Comparison of ENCODE assay signal across 16 cellular contexts in the genomic region with DNA sequence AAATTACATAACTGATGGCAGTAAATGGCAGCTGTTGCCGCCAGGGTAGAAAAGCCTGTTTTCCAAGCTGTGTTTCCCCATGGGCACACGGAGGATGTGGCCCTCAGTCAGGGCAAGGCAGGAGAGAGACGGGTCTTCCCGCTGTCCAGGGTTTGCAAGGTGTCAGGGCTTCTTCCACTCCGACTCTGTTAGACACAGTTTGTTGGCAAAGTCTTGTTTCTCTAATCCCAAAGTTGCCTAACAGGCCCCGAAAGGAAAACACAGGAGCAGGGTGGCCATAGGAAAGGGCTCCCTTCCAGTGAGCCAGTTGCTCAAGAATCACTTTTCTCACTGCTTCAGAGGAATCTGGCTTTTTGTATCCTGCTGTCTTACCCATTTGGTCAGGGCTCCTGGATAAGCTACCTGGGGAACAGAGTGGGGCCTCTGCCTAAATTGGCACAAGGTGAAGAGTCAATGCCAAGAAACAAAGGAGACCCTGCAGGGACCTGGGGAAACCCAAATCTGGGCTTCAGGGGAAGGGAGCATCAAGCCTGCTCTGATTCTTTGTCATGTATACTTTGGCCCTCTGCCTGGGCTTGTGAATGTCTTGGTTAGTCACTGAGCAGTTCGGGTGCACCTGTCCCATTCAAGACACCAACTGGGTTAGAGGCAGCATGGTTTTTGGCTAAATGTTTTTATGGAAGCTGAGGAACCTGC. TPM values are rescaled to one million over a fixed set of nuclear protein-coding genes. Genes with fewer than 3 reads are reported as not detected.
DNase-seq lines count a peak whose midpoint lies in the region; ATAC-seq and TF ChIP-seq lines count a peak whose summit lies in the region.
"Had no signal": no experiment of that assay in that cellular context is flagged by ENCODE, and none has a peak within 500 bp of the region (broad histone marks: within the 10 kb centered on the region; RNA-seq: fewer than 3 reads in every experiment).

No MANE protein-coding gene starts in this region.

- no peaks in the 10 kb centered on the region for H3K27me3 Mint-ChIP-seq in endodermal cell (ENCODE audit: insufficient read depth)

- 87 to 89% methylated on average over 7 of the region's 7 CpGs for WGBS in endodermal cell (ENCODE audit: insufficient coverage in 1 of 2, insufficient read length in 1 of 2), 2 experiments

- H3K27me3 ChIP-seq in MG63 (peaks cover 14% of the 10 kb centered on the region), endodermal cell (ENCODE audit: control insufficient read depth, insufficient read depth, low read length, poor library complexity, severe bottlenecking) (no peaks in the 10 kb centered on the region)

- H3K9me3 ChIP-seq in MG63 (no peaks in the 10 kb centered on the region), endodermal cell (ENCODE audit: control insufficient read depth, low read length) (no peaks in the 10 kb centered on the region), mucosa of descending colon (no peaks in the 10 kb centered on the region)
- H3K9me3 ChIP-seq: tibial artery had no signal

- H3K36me3 Mint-ChIP-seq in endodermal cell (ENCODE audit: low read depth): no peaks in the 10 kb centered on the region
- H3K36me3 Mint-ChIP-seq: activated naive CD8-positive, alpha-beta T cell treated with anti-CD3 and anti-CD28 coated beads for 36 hours had no signal

- H3K4me1 Mint-ChIP-seq in endodermal cell: peaks cover 45% of the 10 kb centered on the region

- H3K9ac ChIP-seq in endodermal cell (ENCODE audit: extremely low read depth, low read length, poor library complexity, severe bottlenecking): no peak overlapping the region
- H3K9ac ChIP-seq: parathyroid adenoma had no signal

- ATAC-seq in mucosa of descending colon (peak; percentile 53), HG02870 (IDR thresholded peaks at IDR 0.05; ENCODE audit: unreplicated experiment) (no peak), HG03378 (IDR thresholded peaks at IDR 0.05; ENCODE audit: unreplicated experiment) (no peak)
- ATAC-seq: GM12878 had no signal

- DNase-seq in EH (ENCODE audit: low read depth) (peak; percentile 41), MG63 (peak; percentile 45), endodermal cell (peak; percentile 58), mucosa of descending colon (peak in 1 of 3 donors; percentile 52), AG08395 (ENCODE audit: low spot score) (no peak), HuH-7.5 (ENCODE audit: low spot score) (no peak)
- DNase-seq: activated CD8-positive, alpha-beta memory T cell treated with anti-CD3 and anti-CD28 coated beads, Interleukin-2, amount 50 U/mL, for 48 hours; activated naive CD8-positive, alpha-beta T cell treated with anti-CD3 and anti-CD28 coated beads for 36 hours; erythroblast; OCI-M1; stimulated activated CD4-positive, alpha-beta T cell treated with anti-CD3 and anti-CD28 coated beads, Interleukin-15, amount 100 ng/mL, for 24 hours; tibial artery had no signal

- intact Hi-C loops in mucosa of descending colon (cut with DNase I, micrococcal nuclease): no loop called here

- H3K4me3 ChIP-seq in MG63 (no peak overlapping the region), endodermal cell (ENCODE audit: low read length) (no peak overlapping the region), mucosa of descending colon (no peak overlapping the region)
- H3K4me3 ChIP-seq: GM12878, tibial artery had no signal

- no peaks in the 10 kb centered on the region for H3K9me3 Mint-ChIP-seq in endodermal cell
- H3K9me3 Mint-ChIP-seq: activated naive CD8-positive, alpha-beta T cell treated with anti-CD3 and anti-CD28 coated beads for 36 hours had no signal

- H3K27ac ChIP-seq in endodermal cell (ENCODE audit: low read depth, low read length): no peak overlapping the region
- H3K27ac ChIP-seq: parathyroid adenoma, tibial artery had no signal

- H3K4me1 ChIP-seq in endodermal cell (ENCODE audit: control insufficient read depth, insufficient read depth, low read length): peaks cover 10% of the 10 kb centered on the region
- H3K4me1 ChIP-seq in mucosa of descending colon (ENCODE audit: low read depth): peaks cover 3% of the 10 kb centered on the region
- H3K4me1 ChIP-seq: parathyroid adenoma had no signal

- H3K4me3 Mint-ChIP-seq in endodermal cell: no peak overlapping the region
- H3K4me3 Mint-ChIP-seq: activated naive CD8-positive, alpha-beta T cell treated with anti-CD3 and anti-CD28 coated beads for 36 hours had no signal

- TF ChIP-seq CTCF in endodermal cell (conservative IDR thresholded peaks at IDR 0.05) (no peak), mucosa of descending colon (IDR thresholded peaks at IDR 0.05) (no peak)

- H3K27ac Mint-ChIP-seq in endodermal cell: no peak overlapping the region
- H3K27ac Mint-ChIP-seq: activated naive CD8-positive, alpha-beta T cell treated with anti-CD3 and anti-CD28 coated beads for 36 hours had no signal

- H3K36me3 ChIP-seq in MG63 (no peaks in the 10 kb centered on the region), endodermal cell (ENCODE audit: control insufficient read depth, insufficient read depth, low read length) (no peaks in the 10 kb centered on the region), mucosa of descending colon (ENCODE audit: low read depth) (no peaks in the 10 kb centered on the region)
- H3K36me3 ChIP-seq: tibial artery had no signal

RNA-seq across cellular contexts. Expression of a gene that starts 29.0 kb away (rescaled TPM):
- total RNA-seq in MG63 (2014; rRNA removed; shearing (Covaris generic); ENCODE audit: low replicate concordance): not detected in 2 replicates
- total RNA-seq in endodermal cell (under 1 TPM in 1 of 2 donors, not detected in 1; 0.37 TPM), mucosa of descending colon (not detected)
- polyA plus RNA-seq in endodermal cell (2013, experiment 1 of 2): not detected
- polyA plus RNA-seq in endodermal cell (2013, experiment 2 of 2): not detected
- total RNA-seq: activated naive CD8-positive, alpha-beta T cell treated with anti-CD3 and anti-CD28 coated beads for 36 hours; GM12878 had no signal

RNA-seq across cellular contexts. Expression of a gene that starts 44.5 kb away (rescaled TPM):
- not detected in 2 replicates for total RNA-seq in MG63 (2014; rRNA removed; shearing (Covaris generic); ENCODE audit: low replicate concordance)
- total RNA-seq in endodermal cell (1 to 10 TPM; 5.9 to 8.1 TPM), mucosa of descending colon (10 to 100 TPM in 2 of 3 donors, 1 to 10 TPM in 1; 7.9 to 11.7 (median 10.0) TPM)
- polyA plus RNA-seq in endodermal cell (2013, experiment 1 of 2): 6.7 TPM
- polyA plus RNA-seq in endodermal cell (2013, experiment 2 of 2): 7.5 TPM

RNA-seq across cellular contexts. Expression of a gene that starts 56.6 kb away (rescaled TPM):
- not detected in 2 replicates for total RNA-seq in MG63 (2014; rRNA removed; shearing (Covaris generic); ENCODE audit: low replicate concordance)
- total RNA-seq in endodermal cell (1 to 10 TPM; 1.0 to 1.5 TPM), mucosa of descending colon (1,000 to 10,000 TPM in 2 of 3 donors, 100 to 1,000 TPM in 1; 591 to 2,323 (median 1,343) TPM)
- 0.57 TPM for polyA plus RNA-seq in endodermal cell (2013, experiment 1 of 2)
- polyA plus RNA-seq in endodermal cell (2013, experiment 2 of 2): not detected

Comparison
In these comparisons a context has a peak if more than half of its experiments do, and no peak if none do; other contexts are left out.
1. DNase-seq: peak in EH (single experiment), MG63 (single experiment) and endodermal cell (single experiment); none in AG08395 (single experiment) and HuH-7.5 (single experiment).
2. RNA of a gene that starts 56.6 kb away (total RNA-seq): 591 to 2,323 TPM in mucosa of descending colon; 1.0 to 1.5 TPM in endodermal cell and not detected in MG63; every median in the first group is over 100 times any median in the second.